In genomic region chrX:91435465-91435864, GRCh38 we compare ENCODE assay signal across 9 cellular contexts. TPM values are rescaled to one million over a fixed set of nuclear protein-coding genes. Genes with fewer than 3 reads are reported as not detected.
A peak's percentile ranks its signal among the peaks of the same experiment; 100 is the strongest.
DNase-seq lines count a peak whose midpoint lies in the region; ATAC-seq, FAIRE-seq and TF ChIP-seq lines count a peak whose summit lies in the region.
"Had no signal": no experiment of that assay in that cellular context is flagged by ENCODE, and none has a peak within 500 bp of the region (broad histone marks: within the 10 kb centered on the region; RNA-seq: fewer than 3 reads in every experiment).

No MANE protein-coding gene starts in this region.

- H3K4me1 Mint-ChIP-seq in neural crest cell, result peaks cover 34% of the 10 kb centered on the region

- H3K27me3 Mint-ChIP-seq in neural crest cell (ENCODE audit: low read depth), result no peaks in the 10 kb centered on the region

- CTCF ChIA-PET in PC-3 (lab: Charles Lee), result no interaction called here

- peak overlapping the region; percentile 92 for H2AFZ ChIP-seq in PC-3 (ENCODE audit: low read length)
- H2AFZ ChIP-seq in fibroblast of lung (ENCODE audit: low read length), result peak overlapping the region; percentile 82

- ATAC-seq in PC-3 (no peak), HG02610 (IDR thresholded peaks at IDR 0.05; ENCODE audit: unreplicated experiment) (no peak)

- BruUV-seq in PC-3 (replicated peaks; lab: Mats Ljungman, UMichigan), result no TSS peak

- H3K27me3 ChIP-seq in PC-3 (ENCODE audit: low read length) (no peaks in the 10 kb centered on the region), fibroblast of lung (ENCODE audit: control insufficient read depth, insufficient read depth, low read length) (no peaks in the 10 kb centered on the region)

- H3K9me3 Mint-ChIP-seq in neural crest cell, result no peaks in the 10 kb centered on the region

- TF ChIP-seq CTCF in PC-3 (conservative IDR thresholded peaks at IDR 0.05; ENCODE audit: low read depth, low read length) (no peak), fibroblast of lung (conservative IDR thresholded peaks at IDR 0.05 in 1 of 2, IDR thresholded peaks at IDR 0.05 in 1 of 2; ENCODE audit: low read depth in 1 of 2, low read length in 2 of 2) (no peak), neural crest cell (conservative IDR thresholded peaks at IDR 0.05) (no peak)

- H3K9ac ChIP-seq in PC-3 (ENCODE audit: low read length), result peak overlapping the region; percentile 39
- peak overlapping the region; percentile 72 for H3K9ac ChIP-seq in fibroblast of lung (ENCODE audit: insufficient read depth, low read length)

- peak overlapping the region; percentile 88 for H3K4me3 Mint-ChIP-seq in neural crest cell

- H3K79me2 ChIP-seq in PC-3 (ENCODE audit: low read length) (no peaks in the 10 kb centered on the region), fibroblast of lung (ENCODE audit: control insufficient read depth, insufficient read depth, low read length) (no peaks in the 10 kb centered on the region)

- FAIRE-seq in urothelium cell line (lab: Jason Lieb, UNC), result no peak

- POLR2A ChIA-PET in PC-3 (lab: Charles Lee; ENCODE audit: unreplicated experiment), result no interaction called here

- H3K4me1 ChIP-seq in PC-3 (ENCODE audit: insufficient read depth, low read length) (no peaks in the 10 kb centered on the region), fibroblast of lung (ENCODE audit: control insufficient read depth, extremely low read depth, insufficient read depth, low read length) (no peaks in the 10 kb centered on the region)

- intact Hi-C loops in PC-3 (cut with micrococcal nuclease), result no loop called here

- H3K36me3 Mint-ChIP-seq in neural crest cell (ENCODE audit: low read depth), result no peaks in the 10 kb centered on the region

- no peaks in the 10 kb centered on the region for H4K20me1 ChIP-seq in PC-3 (ENCODE audit: low read length)
- H4K20me1 ChIP-seq in fibroblast of lung (ENCODE audit: control insufficient read depth, extremely low read depth, insufficient read depth, low read length), result no peaks in the 10 kb centered on the region

- peak overlapping the region; percentile 95 for H3K27ac Mint-ChIP-seq in neural crest cell (ENCODE audit: unreplicated experiment)

- no peaks in the 10 kb centered on the region for H3K9me3 ChIP-seq in PC-3 (ENCODE audit: low read length)
- H3K9me3 ChIP-seq in fibroblast of lung (ENCODE audit: control insufficient read depth, insufficient read depth, low read depth, low read length), result no peaks in the 10 kb centered on the region

- DNase-seq in PC-3 (no peak), fibroblast of lung (ENCODE audit: low read depth in 2 of 2) (peak; percentile 1 to 13), neural crest cell (ENCODE audit: low read depth, low spot score) (no peak), urothelium cell line (ENCODE audit: low spot score) (peak; percentile 1), NOMO-1 treated with DMSO at 0.1 percent for 48 hours (lab: John Stamatoyannopoulos, UW; ENCODE audit: unreplicated experiment) (no peak), DMS153 treated with DMSO at 0.1 percent for 48 hours (lab: John Stamatoyannopoulos, UW; ENCODE audit: unreplicated experiment) (no peak)
- DNase-seq: activated CD4-positive, alpha-beta T cell treated with anti-CD3 and anti-CD28 coated beads for 4 hours; stimulated activated CD4-positive, alpha-beta T cell treated with anti-CD3 and anti-CD28 coated beads, Interleukin-4, amount 100 ng/mL, for 24 hours had no signal

- no peaks in the 10 kb centered on the region for H3F3A ChIP-seq in PC-3 (ENCODE audit: low read length, unreplicated experiment)

- peak overlapping the region; percentile 70 for H3K4me3 ChIP-seq in PC-3 (ENCODE audit: low read length)
- H3K4me3 ChIP-seq in fibroblast of lung (replicated peaks in 1 of 4; ENCODE audit: control extremely low read depth in 1 of 4, insufficient read depth in 1 of 4, low read depth in 3 of 4, low read length in 4 of 4), result peak overlapping the region; percentile 52 to 75 (median 65)

- no peaks in the 10 kb centered on the region for H3K9me2 ChIP-seq in PC-3 (replicated peaks; ENCODE audit: low read length)

- H3K4me2 ChIP-seq in PC-3 (ENCODE audit: low read length), result peak overlapping the region; percentile 82
- peak overlapping the region; percentile 82 for H3K4me2 ChIP-seq in fibroblast of lung (ENCODE audit: extremely low read depth, insufficient read depth, low read length)

- no peak overlapping the region for H3K27ac ChIP-seq in PC-3 (ENCODE audit: low read length)
- peak overlapping the region; percentile 87 for H3K27ac ChIP-seq in fibroblast of lung (ENCODE audit: insufficient read depth, low read length)

- no peaks in the 10 kb centered on the region for H3K36me3 ChIP-seq in PC-3 (ENCODE audit: low read depth, low read length)
- H3K36me3 ChIP-seq in fibroblast of lung (ENCODE audit: control insufficient read depth, insufficient read depth, low read length), result no peaks in the 10 kb centered on the region

RNA-seq across cellular contexts. Expression of gene PABPC5, which starts 0.8 kb away (rescaled TPM):
- 0.35 and 0.40 TPM in 2 replicates for total RNA-seq in PC-3 (2014; rRNA removed)
- 4.4 and 4.5 TPM in 2 replicates for total RNA-seq in fibroblast of lung
- polyA plus RNA-seq in fibroblast of lung, result 1.4 and 2.3 TPM in 2 replicates
- polyA plus RNA-seq in fibroblast of lung (2012), result 1.3 and 2.1 TPM in 2 replicates
- polyA minus RNA-seq in fibroblast of lung (ENCODE audit: low replicate concordance), result 0.56 TPM in 1 of 2 replicates, not detected in the other
- total RNA-seq in neural crest cell, result 10.0 and 10.3 TPM in 2 replicates

Comparison
In these comparisons a context has a peak if more than half of its experiments do, and no peak if none do; other contexts are left out.
1. DNase-seq: peak in fibroblast of lung (2 of 2) and urothelium cell line (single experiment); none in PC-3 (single experiment), neural crest cell (single experiment), NOMO-1 treated with DMSO at 0.1 percent for 48 hours (single experiment) and DMS153 treated with DMSO at 0.1 percent for 48 hours (single experiment).